ENCODE assay signal across 5 cellular contexts in genomic region chr11:77209663-77210062, GRCh38.
"Had no signal": no experiment of that assay in that cellular context is flagged by ENCODE, and none has a peak within 500 bp of the region (broad histone marks: within the 10 kb centered on the region; RNA-seq: fewer than 3 reads in every experiment).

No MANE protein-coding gene starts in this region.

- DNase-seq: H9, HCEC 1CT, IMR-90 had no signal

- H3K4me2 ChIP-seq: GM23338 had no signal

- ATAC-seq: GM23338, K562 had no signal

- H3K4me3 ChIP-seq: GM23338, K562 had no signal

- H3K4me3 Mint-ChIP-seq: GM23338, H9 had no signal

- H3K27ac Mint-ChIP-seq: GM23338 had no signal

- H3K9me3 Mint-ChIP-seq: GM23338, H9 had no signal

- H2AFZ ChIP-seq: GM23338 had no signal
